In the genomic region with DNA sequence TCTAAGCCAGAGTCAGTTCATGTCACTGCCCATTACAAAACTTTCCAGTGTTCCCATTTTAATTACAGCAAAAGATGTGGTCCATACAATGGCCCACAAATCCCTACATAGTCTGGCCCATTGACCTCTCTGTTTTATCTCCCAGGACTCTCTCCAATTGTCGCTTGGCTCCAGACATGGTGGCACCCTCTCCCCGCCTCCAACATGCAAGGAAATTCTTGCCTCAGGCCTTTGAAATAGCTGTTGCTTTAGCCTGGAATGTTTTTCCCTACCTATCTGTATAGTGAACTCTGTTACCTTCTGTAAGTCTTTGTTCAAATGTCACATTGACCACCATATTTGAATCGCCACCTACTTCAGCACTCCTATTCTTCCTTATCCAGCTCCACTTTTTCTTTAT, we compare ENCODE assay signal across 19 cellular contexts.
A peak's percentile ranks its signal among the peaks of the same experiment; 100 is the strongest.
DNase-seq lines count a peak whose midpoint lies in the region; ATAC-seq and TF ChIP-seq lines count a peak whose summit lies in the region.
"Had no signal": no experiment of that assay in that cellular context is flagged by ENCODE, and none has a peak within 500 bp of the region (broad histone marks: within the 10 kb centered on the region; RNA-seq: fewer than 3 reads in every experiment).

No MANE protein-coding gene starts in this region.

- TF ChIP-seq CTCF in glutamatergic neuron (IDR thresholded peaks at IDR 0.05; ENCODE audit: partially characterized antibody, unreplicated experiment), result no peak
- no peak for TF ChIP-seq CTCF in CD4-positive, alpha-beta T cell (IDR thresholded peaks at IDR 0.05)

- no peak overlapping the region for H3K23ac ChIP-seq in mesendoderm (ENCODE audit: low read length)

- no peak overlapping the region for H2AK5ac ChIP-seq in mesendoderm (ENCODE audit: low read length)

- no peak overlapping the region for H3K18ac ChIP-seq in mesendoderm (ENCODE audit: low read length)

- H4K8ac ChIP-seq in mesendoderm (ENCODE audit: low read depth, low read length), result no peak overlapping the region

- H3K4me3 ChIP-seq in mesendoderm (ENCODE audit: low read length), result no peak overlapping the region
- H3K4me3 ChIP-seq: A549, BLaER1, GM12878 had no signal

- peaks cover 4% of the 10 kb centered on the region for H3K9me3 Mint-ChIP-seq in activated CD4-positive, alpha-beta T cell treated with anti-CD3 and anti-CD28 coated beads, Interleukin-2, amount 10 ng/mL, durations not matched to agents 24 days and 14 days
- H3K9me3 Mint-ChIP-seq in glutamatergic neuron (ENCODE audit: unreplicated experiment), result peaks cover 2% of the 10 kb centered on the region
- H3K9me3 Mint-ChIP-seq in CD4-positive, alpha-beta T cell, result peaks cover 2% of the 10 kb centered on the region
- H3K9me3 Mint-ChIP-seq: CD8-positive, alpha-beta T cell had no signal

- H3K9ac ChIP-seq in mesendoderm (ENCODE audit: low read length), result no peak overlapping the region
- H3K9ac ChIP-seq: BLaER1 had no signal

- intact Hi-C loops in activated CD4-positive, alpha-beta T cell treated with anti-CD3 and anti-CD28 coated beads, Interleukin-2, amount 10 ng/mL, durations not matched to agents 24 days and 14 days (cut with micrococcal nuclease), result no loop called here
- intact Hi-C loops in CD4-positive, alpha-beta T cell (cut with DNase I, micrococcal nuclease), result no loop called here

- H3K4me1 ChIP-seq in mesendoderm (ENCODE audit: control insufficient read depth, low read depth, low read length), result no peaks in the 10 kb centered on the region
- H3K4me1 ChIP-seq: A549, BE2C, BLaER1, Caco-2 had no signal

- H3K4ac ChIP-seq in mesendoderm (ENCODE audit: low read depth, low read length), result no peak overlapping the region

- no peaks in the 10 kb centered on the region for H3K4me1 Mint-ChIP-seq in activated CD4-positive, alpha-beta T cell treated with anti-CD3 and anti-CD28 coated beads, Interleukin-2, amount 10 ng/mL, durations not matched to agents 24 days and 14 days
- no peaks in the 10 kb centered on the region for H3K4me1 Mint-ChIP-seq in glutamatergic neuron (ENCODE audit: low read depth, unreplicated experiment)
- H3K4me1 Mint-ChIP-seq in CD4-positive, alpha-beta T cell (ENCODE audit: low read depth), result no peaks in the 10 kb centered on the region
- H3K4me1 Mint-ChIP-seq: CD14-positive monocyte; CD4-positive, CD25-positive, alpha-beta regulatory T cell had no signal

- no peaks in the 10 kb centered on the region for H3K36me3 Mint-ChIP-seq in activated CD4-positive, alpha-beta T cell treated with anti-CD3 and anti-CD28 coated beads, Interleukin-2, amount 10 ng/mL, durations not matched to agents 24 days and 14 days (ENCODE audit: low read depth)
- H3K36me3 Mint-ChIP-seq in glutamatergic neuron (ENCODE audit: unreplicated experiment), result no peaks in the 10 kb centered on the region
- no peaks in the 10 kb centered on the region for H3K36me3 Mint-ChIP-seq in CD4-positive, alpha-beta T cell (ENCODE audit: low read depth)
- H3K36me3 Mint-ChIP-seq: CD14-positive monocyte; CD4-positive, CD25-positive, alpha-beta regulatory T cell; CD8-positive, alpha-beta T cell had no signal

- CTCF ChIA-PET in CD4-positive, alpha-beta T cell (lab: Charles Lee), result no interaction called here

- H3K4me2 ChIP-seq in mesendoderm (ENCODE audit: low read length), result no peak overlapping the region
- H3K4me2 ChIP-seq: A549, BLaER1 had no signal

- H3K27me3 Mint-ChIP-seq in activated CD4-positive, alpha-beta T cell treated with anti-CD3 and anti-CD28 coated beads, Interleukin-2, amount 10 ng/mL, durations not matched to agents 24 days and 14 days, result no peaks in the 10 kb centered on the region
- H3K27me3 Mint-ChIP-seq in glutamatergic neuron (ENCODE audit: unreplicated experiment), result no peaks in the 10 kb centered on the region
- peaks cover 4% of the 10 kb centered on the region for H3K27me3 Mint-ChIP-seq in CD4-positive, alpha-beta T cell
- H3K27me3 Mint-ChIP-seq: CD4-positive, CD25-positive, alpha-beta regulatory T cell had no signal

- no peak overlapping the region for H4K5ac ChIP-seq in mesendoderm (ENCODE audit: low read length)

- H3K9me3 ChIP-seq in CD4-positive, alpha-beta T cell (ENCODE audit: control insufficient read depth, low read length), result no peaks in the 10 kb centered on the region
- H3K9me3 ChIP-seq: A549, BE2C, BLaER1, Caco-2 had no signal

- no peak overlapping the region for H3K27ac ChIP-seq in mesendoderm (ENCODE audit: low read depth, low read length)
- H3K27ac ChIP-seq in CD4-positive, alpha-beta T cell (ENCODE audit: low read depth, low read length), result no peak overlapping the region
- H3K27ac ChIP-seq: 22Rv1, A549, BLaER1 had no signal

- peak; percentile 31 for DNase-seq in activated CD4-positive, alpha-beta T cell treated with anti-CD3 and anti-CD28 coated beads, Interleukin-2, amount 10 ng/mL, durations not matched to agents 24 days and 14 days
- DNase-seq in activated CD4-positive, alpha-beta T cell treated with anti-CD3 and anti-CD28 coated beads for 48 hours, result no peak
- DNase-seq in ELF-1 (ENCODE audit: low read depth, low spot score), result peak; percentile 23
- DNase-seq in mesendoderm, result peak; percentile 48
- DNase-seq in glutamatergic neuron, result no peak
- no peak for DNase-seq in CD4-positive, alpha-beta T cell
- DNase-seq: BE2C; C1 segment of cervical spinal cord; Caco-2; Calu3; CD4-positive, CD25-positive, alpha-beta regulatory T cell; CD8-positive, alpha-beta T cell; DMS79 treated with DMSO at 0.1 percent for 48 hours; GDM1 had no signal

- H3K79me2 ChIP-seq in mesendoderm (ENCODE audit: control insufficient read depth, insufficient read depth, low read length), result no peaks in the 10 kb centered on the region

- H3K56ac ChIP-seq in mesendoderm (ENCODE audit: low read length), result no peak overlapping the region

- no peaks in the 10 kb centered on the region for H3K36me3 ChIP-seq in mesendoderm (ENCODE audit: control insufficient read depth, insufficient read depth, low read length)
- H3K36me3 ChIP-seq: BE2C, BLaER1 had no signal

- no peaks in the 10 kb centered on the region for H3K79me1 ChIP-seq in mesendoderm (ENCODE audit: low read length)

- H2BK5ac ChIP-seq in mesendoderm (ENCODE audit: low read length), result no peak overlapping the region

- WGBS in mesendoderm (ENCODE audit: extremely low coverage, insufficient coverage, low lambda C conversion rate), result no CpG with 5 or more reads among the region's 3 CpGs

- no peaks in the 10 kb centered on the region for H3K27me3 ChIP-seq in mesendoderm (ENCODE audit: insufficient read depth, low read length, poor library complexity)
- no peaks in the 10 kb centered on the region for H3K27me3 ChIP-seq in CD4-positive, alpha-beta T cell (ENCODE audit: control insufficient read depth, insufficient read depth, low read length)
- H3K27me3 ChIP-seq: BE2C, BLaER1 had no signal

- POLR2A ChIA-PET in CD4-positive, alpha-beta T cell (lab: Charles Lee), result no interaction called here

- H3K27ac Mint-ChIP-seq in activated CD4-positive, alpha-beta T cell treated with anti-CD3 and anti-CD28 coated beads, Interleukin-2, amount 10 ng/mL, durations not matched to agents 24 days and 14 days, result no peak overlapping the region
- no peak overlapping the region for H3K27ac Mint-ChIP-seq in glutamatergic neuron (ENCODE audit: unreplicated experiment)
- H3K27ac Mint-ChIP-seq in CD4-positive, alpha-beta T cell, result no peak overlapping the region
- H3K27ac Mint-ChIP-seq: CD14-positive monocyte; CD4-positive, CD25-positive, alpha-beta regulatory T cell; CD8-positive, alpha-beta T cell had no signal

- H3K4me3 Mint-ChIP-seq in activated CD4-positive, alpha-beta T cell treated with anti-CD3 and anti-CD28 coated beads, Interleukin-2, amount 10 ng/mL, durations not matched to agents 24 days and 14 days, result no peak overlapping the region
- H3K4me3 Mint-ChIP-seq in glutamatergic neuron (ENCODE audit: unreplicated experiment), result no peak overlapping the region
- H3K4me3 Mint-ChIP-seq in CD4-positive, alpha-beta T cell, result no peak overlapping the region
- H3K4me3 Mint-ChIP-seq: CD14-positive monocyte; CD4-positive, CD25-positive, alpha-beta regulatory T cell; CD8-positive, alpha-beta T cell had no signal

- no peak overlapping the region for H2BK120ac ChIP-seq in mesendoderm (ENCODE audit: low read depth, low read length)

- no peak overlapping the region for H2BK15ac ChIP-seq in mesendoderm (replicated peaks; ENCODE audit: low read depth)

- no peak for ATAC-seq in CD4-positive, alpha-beta T cell (ENCODE audit: poor library complexity)
- ATAC-seq: A549; CD8-positive, alpha-beta T cell; GM12878 had no signal

Comparison
In these comparisons a context has a peak if more than half of its experiments do, and no peak if none do; other contexts are left out.
1. DNase-seq: peak in activated CD4-positive, alpha-beta T cell treated with anti-CD3 and anti-CD28 coated beads, Interleukin-2, amount 10 ng/mL, durations not matched to agents 24 days and 14 days (single experiment), ELF-1 (single experiment) and mesendoderm (single experiment); none in activated CD4-positive, alpha-beta T cell treated with anti-CD3 and anti-CD28 coated beads for 48 hours (single experiment), glutamatergic neuron (single experiment) and CD4-positive, alpha-beta T cell (0 of 10).